Comparison of ENCODE assay signal across 11 cellular contexts in genomic region chr5:139593716-139594319, GRCh38. TPM values are rescaled to one million over a fixed set of nuclear protein-coding genes. Genes with fewer than 3 reads are reported as not detected.
DNase-seq lines count a peak whose midpoint lies in the region; ATAC-seq and TF ChIP-seq lines count a peak whose summit lies in the region.
"Had no signal": no experiment of that assay in that cellular context is flagged by ENCODE, and none has a peak within 500 bp of the region (broad histone marks: within the 10 kb centered on the region; RNA-seq: fewer than 3 reads in every experiment).

No MANE protein-coding gene starts in this region.

- no peak overlapping the region for H3K4me2 ChIP-seq in H9 (ENCODE audit: insufficient read depth, insufficient read length, low read length)

- H4K20me1 ChIP-seq in H9 (ENCODE audit: control insufficient read depth, insufficient read depth, insufficient read length) = no peaks in the 10 kb centered on the region

- H3K23me2 ChIP-seq in H9 (ENCODE audit: insufficient read length, low read depth, low read length, poor library complexity, severe bottlenecking) = no peaks in the 10 kb centered on the region

- no peak overlapping the region for H4K91ac ChIP-seq in H9 (ENCODE audit: insufficient read length, low read depth, low read length)

- in situ Hi-C loops in astrocyte of the spinal cord (cut with HindIII; ENCODE audit: low sequenced_read_pairs) = no loop called here

- no peaks in the 10 kb centered on the region for H3K27me3 Mint-ChIP-seq in Calu3 (ENCODE audit: unreplicated experiment)
- no peaks in the 10 kb centered on the region for H3K27me3 Mint-ChIP-seq in H9 (ENCODE audit: low read depth)
- H3K27me3 Mint-ChIP-seq: naive B cell had no signal

- no peak overlapping the region for H3K4ac ChIP-seq in H9 (ENCODE audit: low read depth, low read length)

- peaks cover 4% of the 10 kb centered on the region for H3K4me1 ChIP-seq in H9 (ENCODE audit: insufficient read depth, low read length)
- H3K4me1 ChIP-seq in Peyer's patch = peaks cover 0 to 6% (median 0%) of the 10 kb centered on the region in 4 donors

- no peak overlapping the region for H2BK120ac ChIP-seq in H9 (ENCODE audit: low read depth, low read length, poor library complexity, severe bottlenecking)

- no peak overlapping the region for H2AK5ac ChIP-seq in H9 (ENCODE audit: insufficient read length, low read length)

- DNase-seq in Calu3 (peak; percentile 67), astrocyte of the spinal cord (ENCODE audit: low read depth, low spot score) (peak; percentile 42), myocyte (ENCODE audit: low read depth) (peak; percentile 26), NCI-H1105 (lab: John Stamatoyannopoulos, UW) (no peak), H9 (no peak), Peyer's patch (no peak)
- DNase-seq: cerebellar nuclear complex, naive B cell, substantia nigra had no signal

- H3K9me3 ChIP-seq in H9 (ENCODE audit: control insufficient read depth, low read depth, low read length) (no peaks in the 10 kb centered on the region), Peyer's patch (no peaks in the 10 kb centered on the region)

- no peak overlapping the region for H4K5ac ChIP-seq in H9 (ENCODE audit: insufficient read length, low read depth, low read length)

- no CpG with 5 or more reads among the region's 3 CpGs for WGBS in H9 (ENCODE audit: extremely low coverage, insufficient read length, low lambda C conversion rate)

- H2BK12ac ChIP-seq in H9 (ENCODE audit: insufficient read length, low read depth, low read length) = no peak overlapping the region

- no TSS peak for BruUV-seq in Calu3 (replicated peaks; lab: Mats Ljungman, UMichigan)

- no peak overlapping the region for H2BK20ac ChIP-seq in H9 (ENCODE audit: low read depth, low read length, poor library complexity, severe bottlenecking)

- no peak overlapping the region for H3K9ac ChIP-seq in H9 (ENCODE audit: extremely low read depth, insufficient read length, low read length)

- H3K4me1 Mint-ChIP-seq in Calu3 (ENCODE audit: low read depth, unreplicated experiment) = peaks cover 30% of the 10 kb centered on the region
- H3K4me1 Mint-ChIP-seq in H9 = peaks cover 15 to 16% of the 10 kb centered on the region in 2 experiments

- H3K27ac Mint-ChIP-seq in Calu3 (ENCODE audit: unreplicated experiment) (peak overlapping the region; percentile 83), H9 (no peak overlapping the region)

- ATAC-seq in HG03108 (IDR thresholded peaks at IDR 0.05; ENCODE audit: unreplicated experiment) = peak; percentile 61
- ATAC-seq in GM21717 (IDR thresholded peaks at IDR 0.05; ENCODE audit: unreplicated experiment) = no peak

- peak overlapping the region; percentile 32 for H3K4me3 Mint-ChIP-seq in Calu3 (ENCODE audit: low read depth, unreplicated experiment)
- H3K4me3 Mint-ChIP-seq in H9 = no peak overlapping the region

- no peak overlapping the region for H3K18ac ChIP-seq in H9 (ENCODE audit: insufficient read length, low read depth, low read length)

- H3K27ac ChIP-seq in H9 (ENCODE audit: insufficient read length, low read depth, low read length) (no peak overlapping the region), Peyer's patch (no peak overlapping the region)

- H3K36me3 Mint-ChIP-seq in Calu3 (ENCODE audit: insufficient read depth, unreplicated experiment) (peaks cover 15% of the 10 kb centered on the region), H9 (ENCODE audit: insufficient read depth in 1 of 3, low read depth in 3 of 3) (peaks cover 8 to 34% (median 19%) of the 10 kb centered on the region in 3 experiments)

- no peak overlapping the region for H2AFZ ChIP-seq in H9 (ENCODE audit: low read length)

- peaks cover 9% of the 10 kb centered on the region; the same call in 1 of the 2 replicates for H3K79me2 ChIP-seq in H9 (ENCODE audit: insufficient read depth, low read length)

- H3K79me1 ChIP-seq in H9 (ENCODE audit: insufficient read depth, low read depth, low read length, poor library complexity, severe bottlenecking) = peaks cover 15% of the 10 kb centered on the region

- H2BK15ac ChIP-seq in H9 (ENCODE audit: low read depth, low read length) = no peak overlapping the region

- H3K23ac ChIP-seq in H9 (ENCODE audit: insufficient read length, low read depth, low read length) = no peak overlapping the region

- H4K8ac ChIP-seq in H9 (replicated peaks; ENCODE audit: insufficient read length, low read depth, low read length) = no peak overlapping the region

- H3K4me3 ChIP-seq in astrocyte of the spinal cord (ENCODE audit: low read depth, low read length) (no peak overlapping the region), Peyer's patch (no peak overlapping the region)

- TF ChIP-seq POLR2A in Peyer's patch (IDR thresholded peaks at IDR 0.05) = no peak

- no peaks in the 10 kb centered on the region for H3K36me3 ChIP-seq in Peyer's patch

- no peak overlapping the region for H3K14ac ChIP-seq in H9 (ENCODE audit: insufficient read depth, low read length)

- no peak overlapping the region for H3K56ac ChIP-seq in H9 (ENCODE audit: insufficient read length, low read depth, low read length)

- H3K27me3 ChIP-seq in H9 (ENCODE audit: insufficient read depth, low read length) (no peaks in the 10 kb centered on the region), Peyer's patch (no peaks in the 10 kb centered on the region)

- H3T11ph ChIP-seq in H9 (ENCODE audit: low read length) = no peak overlapping the region

- H3K9me3 Mint-ChIP-seq in Calu3 (ENCODE audit: low read depth, unreplicated experiment) = no peaks in the 10 kb centered on the region
- H3K9me3 Mint-ChIP-seq in H9 = no peaks in the 10 kb centered on the region
- H3K9me3 Mint-ChIP-seq: naive B cell had no signal

- H2BK5ac ChIP-seq in H9 (ENCODE audit: insufficient read length, low read length) = no peak overlapping the region

- intact Hi-C loops in Calu3 (cut with micrococcal nuclease; ENCODE audit: unreplicated experiment) = no loop called here

- CTCF ChIA-PET in Calu3 (lab: Charles Lee) = interaction anchor here (0.6 to 1.4 kb wide), 2 partner anchors 15 to 32 kb away, joined by 3 to 4 read pairs; no protein-coding TSS in a partner anchor

- TF ChIP-seq CTCF in Calu3 (IDR thresholded peaks at IDR 0.05; ENCODE audit: unreplicated experiment) (no peak), astrocyte of the spinal cord (IDR thresholded peaks at IDR 0.05; ENCODE audit: low read depth, low read length) (no peak), H9 (conservative IDR thresholded peaks at IDR 0.05) (no peak), Peyer's patch (IDR thresholded peaks at IDR 0.05) (no peak)

RNA-seq across cellular contexts. Expression of gene UBE2D2, which starts 32.7 kb away (rescaled TPM):
- 179 and 187 TPM in 2 replicates for total RNA-seq in Calu3 (2022)
- total RNA-seq in myocyte = 89.1 and 130 TPM in 2 replicates
- 136 TPM for polyA plus RNA-seq in myocyte (2012)
- 231 and 236 TPM in 2 replicates for total RNA-seq in H9 (2021)
- 10 to 100 TPM; 60.2 to 87.9 (median 70.2) TPM for total RNA-seq in Peyer's patch

RNA-seq across cellular contexts. Expression of gene CXXC5, which starts 54.3 kb away (rescaled TPM):
- total RNA-seq in Calu3 (2022) (64.1 and 69.1 TPM in 2 replicates), myocyte (246 and 253 TPM in 2 replicates), H9 (2021) (105 and 107 TPM in 2 replicates), Peyer's patch (10 to 100 TPM; 21.7 to 49.5 (median 30.9) TPM)
- 186 TPM for polyA plus RNA-seq in myocyte (2012)

Comparison
In these comparisons a context has a peak if more than half of its experiments do, and no peak if none do; other contexts are left out.
1. DNase-seq: peak in Calu3 (single experiment), astrocyte of the spinal cord (single experiment) and myocyte (single experiment); none in NCI-H1105 (single experiment), H9 (single experiment) and Peyer's patch (0 of 3).